In genomic region chr1:7404046-7404742, GRCh38 we compare ENCODE assay signal across 1 cellular context.
TF ChIP-seq lines count a peak whose summit lies in the region.

No MANE protein-coding gene starts in this region.

TF ChIP-seq in GM12878, 131 proteins besides CTCF, POLR2A, EP300 and RAD21:
- TF ChIP-seq NR2C2 (IDR thresholded peaks at IDR 0.05; ENCODE audit: borderline replicate concordance, control insufficient read depth, insufficient read length, low read depth) (no peak), HCFC1 (IDR thresholded peaks at IDR 0.05; ENCODE audit: low read length) (no peak), BHLHE40 (IDR thresholded peaks at IDR 0.05; ENCODE audit: borderline replicate concordance in 1 of 2, low read depth in 2 of 2, low read length in 1 of 2) (no peak)
TF ChIP-seq in GM12878: peak in this region for 0.
